In genomic region chr11:8328848-8329330, GRCh38 we compare ENCODE assay signal across 7 cellular contexts.
DNase-seq lines count a peak whose midpoint lies in the region; ATAC-seq, FAIRE-seq and TF ChIP-seq lines count a peak whose summit lies in the region.

No MANE protein-coding gene starts in this region.

- H3K4me3 Mint-ChIP-seq in T-helper 2 cell treated with Interferon-gamma antibody and Interleukin-4, amounts not matched to agents 5 μg/mL and 100 μg/mL, for 36 hours, result no peak overlapping the region

- ATAC-seq in HG02885 (IDR thresholded peaks at IDR 0.05; ENCODE audit: poor library complexity, unreplicated experiment) (peak; percentile 68), K562 (peak; percentile 97)

- CTCF ChIA-PET in K562 (lab: Yijun Ruan, JAX; ENCODE audit: low intra/inter-chr PET ratio), result interaction anchor here (0.6 kb wide), 1 partner anchor 129 kb away, joined by 4 read pairs; no protein-coding TSS in a partner anchor

- H4K20me1 ChIP-seq in K562 (replicated peaks; ENCODE audit: control insufficient read depth, insufficient read depth, low read length), result peaks cover 6% of the 10 kb centered on the region; the same call in 1 of the 2 replicates

- H3K27me3 Mint-ChIP-seq in T-helper 2 cell treated with Interferon-gamma antibody and Interleukin-4, amounts not matched to agents 5 μg/mL and 100 μg/mL, for 36 hours (ENCODE audit: low read depth), result peaks cover 2% of the 10 kb centered on the region

- no peak overlapping the region for H3K4me2 ChIP-seq in K562 (ENCODE audit: insufficient read depth, low read length)

- peaks cover 0 to 34% of the 10 kb centered on the region in 2 experiments; a peak in 3 of 5 replicates for H3K27me3 ChIP-seq in K562 (ENCODE audit: control insufficient read depth in 2 of 2, insufficient read depth in 2 of 2, low read length in 2 of 2)
- no peaks in the 10 kb centered on the region for H3K27me3 ChIP-seq in iPS-18a (ENCODE audit: control insufficient read depth, insufficient read depth, low read length)
- peaks cover 0 to 25% (median 0%) of the 10 kb centered on the region in 7 donors for H3K27me3 ChIP-seq in spleen (replicated peaks in 1 of 7)

- H3K9me3 Mint-ChIP-seq in T-helper 2 cell treated with Interferon-gamma antibody and Interleukin-4, amounts not matched to agents 5 μg/mL and 100 μg/mL, for 36 hours, result no peaks in the 10 kb centered on the region

- DNase-seq in GM13977 (ENCODE audit: low spot score) (peak; percentile 88), NCI-H1436 treated with DMSO at 0.1 percent for 48 hours (lab: John Stamatoyannopoulos, UW) (peak; percentile 70), K562 (ENCODE audit: extremely low read depth in 1 of 4, low spot score in 3 of 4) (peak; percentile 80 to 84 (median 84)), spleen (peak; percentile 88)
- peak; percentile 76 for DNase-seq in T-helper 2 cell treated with Interferon-gamma antibody and Interleukin-4, amounts not matched to agents 5 μg/mL and 100 μg/mL, for 36 hours (ENCODE audit: low spot score)

- BruUV-seq in K562 (replicated peaks; lab: Mats Ljungman, UMichigan), result no TSS peak

- POLR2A ChIA-PET in K562 (lab: Yijun Ruan, JAX), result interaction anchor here (0.6 kb wide), 1 partner anchor 12 kb away, joined by 3 read pairs; no protein-coding TSS in a partner anchor

- H3K4me1 ChIP-seq in K562 (replicated peaks in 1 of 2; ENCODE audit: control insufficient read depth in 2 of 2, insufficient read depth in 2 of 2, low read length in 2 of 2) (peaks cover 3 to 6% of the 10 kb centered on the region in 2 experiments; a peak in 3 of 5 replicates), iPS-18a (ENCODE audit: control insufficient read depth, low read depth, low read length) (peaks cover 24% of the 10 kb centered on the region), spleen (peaks cover 3 to 53% (median 24%) of the 10 kb centered on the region in 6 donors)

- WGBS in K562 (ENCODE audit: insufficient coverage, low coverage, missing lambda C conversion rate), result 0% methylated on average over 7 of the region's 11 CpGs
- WGBS in spleen, 5 donors, result 8 to 32% (median 14%) methylated on average over 7 to 11 of the region's 11 CpGs

- H3K9ac ChIP-seq in K562 (ENCODE audit: insufficient read depth in 1 of 2, low read depth in 2 of 2, low read length in 2 of 2), result peak overlapping the region in 1 of 2 experiments; percentile 58; a peak in 1 of 4 replicates
- no peak overlapping the region for H3K9ac ChIP-seq in iPS-18a (ENCODE audit: low read length)

- TF ChIP-seq CTCF in GM13977 (IDR thresholded peaks at IDR 0.05; ENCODE audit: extremely low read depth, insufficient read depth, missing control alignments) (peak; percentile 90), K562 (IDR thresholded peaks at IDR 0.05 in 2 of 3, conservative IDR thresholded peaks at IDR 0.05 in 1 of 3; ENCODE audit: insufficient read depth in 2 of 3, low read depth in 1 of 3, low read length in 3 of 3) (peak; percentile 71 to 79 (median 77)), spleen (IDR thresholded peaks at IDR 0.05 in 8 of 11, conservative IDR thresholded peaks at IDR 0.05 in 3 of 11) (peak; percentile 44 to 86 (median 72))

- H3K9me3 ChIP-seq in K562 (replicated peaks; ENCODE audit: control insufficient read depth, insufficient read depth, low read depth, low read length) (no peaks in the 10 kb centered on the region), iPS-18a (ENCODE audit: control insufficient read depth, low read depth, low read length) (no peaks in the 10 kb centered on the region), spleen (no peaks in the 10 kb centered on the region)

- H3K9me1 ChIP-seq in K562 (ENCODE audit: control insufficient read depth, insufficient read depth, low read length), result no peaks in the 10 kb centered on the region

- in situ Hi-C loops in GM13977 (cut with MboI; ENCODE audit: low pct_unique_long_range_greater_than_20kb, low sequenced_read_pairs, unreplicated experiment), result loop anchor here (25.0 kb wide), 1 partner anchor 233 kb away; no protein-coding TSS in a partner anchor
- in situ Hi-C loops in K562 (cut with MboI), result no loop called here

- H3K27ac ChIP-seq in K562 (ENCODE audit: extremely low read depth, low read depth, low read length), result no peak overlapping the region
- H3K27ac ChIP-seq in iPS-18a (ENCODE audit: low read length), result no peak overlapping the region
- no peak overlapping the region for H3K27ac ChIP-seq in spleen

- peak; percentile 16 to 40; a peak in 2 of 4 replicates for TF ChIP-seq RAD21 in K562 (CRISPR knock-in tag; conservative IDR thresholded peaks at IDR 0.05 in 1 of 2, IDR thresholded peaks at IDR 0.05 in 1 of 2)

- no peak for TF ChIP-seq EP300 in K562 (IDR thresholded peaks at IDR 0.05; ENCODE audit: low read length)

- peak; percentile 89 for FAIRE-seq in K562 (lab: Jason Lieb, UNC)

- H3K36me3 ChIP-seq in K562 (ENCODE audit: control insufficient read depth, insufficient read depth, low read length), result no peaks in the 10 kb centered on the region
- no peaks in the 10 kb centered on the region for H3K36me3 ChIP-seq in iPS-18a (ENCODE audit: control insufficient read depth, low read depth, low read length)
- no peaks in the 10 kb centered on the region for H3K36me3 ChIP-seq in spleen

- TF ChIP-seq POLR2A in K562 (conservative IDR thresholded peaks at IDR 0.05) (no peak), spleen (IDR thresholded peaks at IDR 0.05) (no peak)

- no peaks in the 10 kb centered on the region for H3K36me3 Mint-ChIP-seq in T-helper 2 cell treated with Interferon-gamma antibody and Interleukin-4, amounts not matched to agents 5 μg/mL and 100 μg/mL, for 36 hours (ENCODE audit: low read depth)

- intact Hi-C loops in K562 (cut with micrococcal nuclease) (no loop called here), spleen (cut with DNase I; ENCODE audit: low total_unique reads) (no loop called here)

- H3K79me2 ChIP-seq in K562 (ENCODE audit: control insufficient read depth, insufficient read depth, low read length), result no peaks in the 10 kb centered on the region

- no peak overlapping the region for H2AFZ ChIP-seq in K562 (ENCODE audit: low read depth, low read length)

- no peak overlapping the region for H3K4me3 ChIP-seq in K562
- peak overlapping the region; percentile 4 for H3K4me3 ChIP-seq in iPS-18a (ENCODE audit: low read length)
- H3K4me3 ChIP-seq in spleen, result peak overlapping the region in 1 of 8 donors; percentile 26

- H3K4me1 Mint-ChIP-seq in T-helper 2 cell treated with Interferon-gamma antibody and Interleukin-4, amounts not matched to agents 5 μg/mL and 100 μg/mL, for 36 hours (ENCODE audit: low read depth), result peaks cover 1% of the 10 kb centered on the region

- H3K27ac Mint-ChIP-seq in T-helper 2 cell treated with Interferon-gamma antibody and Interleukin-4, amounts not matched to agents 5 μg/mL and 100 μg/mL, for 36 hours, result no peak overlapping the region

TF ChIP-seq in K562, 482 proteins besides CTCF, POLR2A, EP300 and RAD21 (continues in another document):
- TF ChIP-seq DPF2 (IDR thresholded peaks at IDR 0.05), result 0 out of 2 replicates have a peak, but pooled peaks have one; percentile 23
- no peak for TF ChIP-seq PTTG1 (tag; IDR thresholded peaks at IDR 0.05; ENCODE audit: low read depth)
- peak; percentile 41; the same call in 1 of the 2 replicates for TF ChIP-seq KLF16 (IDR thresholded peaks at IDR 0.05)
- TF ChIP-seq ZNF354B (CRISPR knock-in tag; IDR thresholded peaks at IDR 0.05), result no peak
- TF ChIP-seq CTBP1 (IDR thresholded peaks at IDR 0.05; ENCODE audit: borderline replicate concordance), result peak; percentile 31; the same call in 1 of the 2 replicates
- TF ChIP-seq ATF3 (IDR thresholded peaks at IDR 0.05), result peak; percentile 88
- TF ChIP-seq ATF3 (CRISPR knock-in tag; conservative IDR thresholded peaks at IDR 0.05), result no peak; the same call in 1 of the 2 replicates
- no peak for TF ChIP-seq ZNF592 (IDR thresholded peaks at IDR 0.05)
- peak; percentile 95 for TF ChIP-seq FOSL1 (tag; conservative IDR thresholded peaks at IDR 0.05)
- TF ChIP-seq HDAC3 (IDR thresholded peaks at IDR 0.05; ENCODE audit: borderline replicate concordance, partially characterized antibody), result no peak
- TF ChIP-seq CBX5 (IDR thresholded peaks at IDR 0.05; ENCODE audit: borderline replicate concordance, low read depth), result 0 out of 2 replicates have a peak, but pooled peaks have one; percentile 5
- no peak for TF ChIP-seq ZNF561 (CRISPR knock-in tag; conservative IDR thresholded peaks at IDR 0.05)
